ENCODE assay signal across 1 cellular context in genomic region chr17:59853919-59854729, GRCh38.
TF ChIP-seq lines count a peak whose summit lies in the region.
"Not testable (repeated sequence)": the region's sequence is repeated elsewhere in the genome, so short reads cannot be mapped to it uniquely, and the experiment has no call there.

No MANE protein-coding gene starts in this region.

TF ChIP-seq in HepG2, 621 proteins besides CTCF, POLR2A, EP300 and RAD21 (continued from another document and continues in another):
- TF ChIP-seq AFF4 (CRISPR knock-in tag; IDR thresholded peaks at IDR 0.05), result peak; percentile 43; the same call in 1 of the 2 replicates
- peak; percentile 42; the same call in 1 of the 2 replicates for TF ChIP-seq IKZF5 (CRISPR knock-in tag; IDR thresholded peaks at IDR 0.05)
- TF ChIP-seq ZNF687 (CRISPR knock-in tag; IDR thresholded peaks at IDR 0.05), result peak; percentile 42; the same call in 1 of the 2 replicates
- TF ChIP-seq MAFK (conservative IDR thresholded peaks at IDR 0.05 in 1 of 2, IDR thresholded peaks at IDR 0.05 in 1 of 2; ENCODE audit: low read length in 2 of 2), result 0 out of 4 replicates have a peak, but pooled peaks of 1 of the 2 experiments have one; percentile 5
- TF ChIP-seq ERF (CRISPR knock-in tag; IDR thresholded peaks at IDR 0.05), result peak; percentile 63; the same call in 1 of the 2 replicates
- peak; percentile 40; the same call in 1 of the 2 replicates for TF ChIP-seq ZNF792 (CRISPR knock-in tag; IDR thresholded peaks at IDR 0.05)
- peak; percentile 50; the same call in 1 of the 2 replicates for TF ChIP-seq ZSCAN9 (CRISPR knock-in tag; IDR thresholded peaks at IDR 0.05; ENCODE audit: borderline replicate concordance)
- TF ChIP-seq FOXO1 (CRISPR knock-in tag; IDR thresholded peaks at IDR 0.05), result peak; percentile 90
- TF ChIP-seq ZNF460 (CRISPR knock-in tag; IDR thresholded peaks at IDR 0.05; ENCODE audit: borderline replicate concordance), result peak; percentile 69; the same call in 1 of the 2 replicates
- TF ChIP-seq THAP11 (CRISPR knock-in tag; IDR thresholded peaks at IDR 0.05), result peak; percentile 43; the same call in 1 of the 2 replicates
- TF ChIP-seq ZNF770 (CRISPR knock-in tag; IDR thresholded peaks at IDR 0.05), result peak; percentile 70
- TF ChIP-seq LCORL (IDR thresholded peaks at IDR 0.05), result not testable (repeated sequence)
- peak; percentile 33; the same call in 1 of the 2 replicates for TF ChIP-seq LCORL (CRISPR knock-in tag; IDR thresholded peaks at IDR 0.05)
- TF ChIP-seq ARID3A (IDR thresholded peaks at IDR 0.05; ENCODE audit: low read depth, low read length), result peak; percentile 26; the same call in 1 of the 2 replicates
- TF ChIP-seq SKI (IDR thresholded peaks at IDR 0.05; ENCODE audit: partially characterized antibody), result peak; percentile 82
- peak; percentile 23; the same call in 1 of the 2 replicates for TF ChIP-seq DMAP1 (CRISPR knock-in tag; IDR thresholded peaks at IDR 0.05)
- TF ChIP-seq ZBTB42 (CRISPR knock-in tag; IDR thresholded peaks at IDR 0.05), result 0 out of 2 replicates have a peak, but pooled peaks have one; percentile 47
- peak; percentile 75 for TF ChIP-seq JUND (CRISPR knock-in tag; IDR thresholded peaks at IDR 0.05)
- TF ChIP-seq PAXIP1 (CRISPR knock-in tag; conservative IDR thresholded peaks at IDR 0.05), result peak; percentile 77
- peak; percentile 69 for TF ChIP-seq ETV5 (CRISPR knock-in tag; IDR thresholded peaks at IDR 0.05; ENCODE audit: borderline replicate concordance)
- peak; percentile 82 for TF ChIP-seq MIXL1 (CRISPR knock-in tag; IDR thresholded peaks at IDR 0.05)
- TF ChIP-seq ZNF639 (CRISPR knock-in tag; conservative IDR thresholded peaks at IDR 0.05), result 0 out of 2 replicates have a peak, but pooled peaks have one; percentile 21
- TF ChIP-seq ZNF614 (CRISPR knock-in tag; IDR thresholded peaks at IDR 0.05; ENCODE audit: borderline replicate concordance), result peak; percentile 89
- peak; percentile 55 for TF ChIP-seq ZMYM4 (CRISPR knock-in tag; IDR thresholded peaks at IDR 0.05)
- TF ChIP-seq SP140L (CRISPR knock-in tag; IDR thresholded peaks at IDR 0.05; ENCODE audit: borderline replicate concordance), result 0 out of 2 replicates have a peak, but pooled peaks have one; percentile 83
- TF ChIP-seq RNF219 (CRISPR knock-in tag; IDR thresholded peaks at IDR 0.05), result 0 out of 2 replicates have a peak, but pooled peaks have one; percentile 57
- peak; percentile 51 for TF ChIP-seq YY1 (IDR thresholded peaks at IDR 0.05; ENCODE audit: insufficient read depth, insufficient replicate concordance, low read depth, low read length)
- peak; percentile 96 for TF ChIP-seq RXRA (CRISPR knock-in tag; IDR thresholded peaks at IDR 0.05)
- TF ChIP-seq TBL1XR1 (IDR thresholded peaks at IDR 0.05; ENCODE audit: borderline replicate concordance, low read length, partially characterized antibody), result peak; percentile 39
- TF ChIP-seq TFAP4 (IDR thresholded peaks at IDR 0.05; ENCODE audit: borderline replicate concordance, low read depth), result peak; percentile 90
